27 cellular contexts compared by ENCODE assay signal in the genomic region with DNA sequence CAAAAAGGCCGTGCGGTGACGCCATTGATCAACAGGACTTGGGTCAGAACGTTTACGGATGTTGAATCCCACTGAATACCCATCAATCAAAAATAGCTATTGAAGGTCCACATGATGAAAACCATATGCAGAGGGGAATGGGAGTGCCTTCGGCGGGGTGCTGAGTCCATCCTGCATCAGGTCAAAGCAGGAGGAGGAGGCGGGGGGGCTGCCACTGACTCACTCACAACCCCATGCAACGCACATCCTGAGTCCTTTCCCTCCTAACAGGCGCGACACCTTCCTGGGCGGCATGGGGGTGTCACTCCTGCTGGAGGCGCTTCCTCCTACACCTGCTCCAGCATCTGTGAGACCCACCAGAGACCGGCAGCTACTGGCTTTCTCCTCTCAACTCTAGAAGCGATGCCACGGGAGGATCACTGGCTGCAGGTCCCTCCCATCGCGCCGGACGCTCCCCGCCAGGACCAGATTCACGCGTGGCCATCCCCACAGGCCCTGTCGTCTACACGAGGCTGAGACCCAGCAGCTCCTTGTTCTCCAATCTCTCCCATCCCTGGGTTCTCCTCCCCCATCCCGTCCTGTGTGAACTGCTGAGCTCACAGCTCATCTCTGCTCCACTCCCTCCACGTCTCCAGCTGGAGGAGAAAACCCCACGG.
DNase-seq lines count a peak whose midpoint lies in the region; ATAC-seq and TF ChIP-seq lines count a peak whose summit lies in the region.
"Had no signal": no experiment of that assay in that cellular context is flagged by ENCODE, and none has a peak within 500 bp of the region (broad histone marks: within the 10 kb centered on the region; RNA-seq: fewer than 3 reads in every experiment).

No MANE protein-coding gene starts in this region.

- in situ Hi-C loops in astrocyte of the cerebellum (cut with HindIII; ENCODE audit: low sequenced_read_pairs), result no loop called here
- in situ Hi-C loops in transverse colon (cut with MboI; ENCODE audit: low pct_ligation_motif_present in 1 of 4, low pct_unique_long_range_greater_than_20kb in 1 of 4, low sequenced_read_pairs in 3 of 4), result no loop called here

- H3K4me3 ChIP-seq in HEK293 (ENCODE audit: low read depth, low read length) (peak overlapping the region; percentile 39), astrocyte of the cerebellum (ENCODE audit: low read depth, low read length) (peak overlapping the region; percentile 22), kidney epithelial cell (ENCODE audit: low read depth, low read length) (peak overlapping the region; percentile 32), subcutaneous abdominal adipose tissue (ENCODE audit: low read depth in 1 of 5, low read length in 5 of 5) (peak overlapping the region in 3 of 5 donors; percentile 34 to 45 (median 37)), transverse colon (no peak overlapping the region)
- H3K4me3 ChIP-seq: breast epithelium, colonic mucosa, gastrocnemius medialis, smooth muscle cell, vagina had no signal

- H3K27me3 ChIP-seq in kidney epithelial cell (ENCODE audit: control insufficient read depth, insufficient read depth, low read length) (no peaks in the 10 kb centered on the region), subcutaneous abdominal adipose tissue (ENCODE audit: control insufficient read depth in 5 of 5, insufficient read depth in 4 of 5, low read length in 5 of 5) (no peaks in the 10 kb centered on the region), transverse colon (no peaks in the 10 kb centered on the region)
- H3K27me3 ChIP-seq: breast epithelium, colonic mucosa, gastrocnemius medialis, vagina had no signal

- CTCF ChIA-PET in HEK293 (lab: Yijun Ruan, JAX), result no interaction called here

- TF ChIP-seq EP300 in transverse colon (IDR thresholded peaks at IDR 0.05; ENCODE audit: low read depth), result no peak

- no peak for TF ChIP-seq POLR2A in transverse colon (IDR thresholded peaks at IDR 0.05)

- no peaks in the 10 kb centered on the region for H3K4me1 ChIP-seq in HEK293 (ENCODE audit: control insufficient read depth, insufficient read depth, low read length)
- peaks cover 0 to 21% (median 14%) of the 10 kb centered on the region in 5 donors for H3K4me1 ChIP-seq in subcutaneous abdominal adipose tissue (ENCODE audit: control insufficient read depth in 5 of 5, insufficient read depth in 5 of 5, low read length in 5 of 5)
- peaks cover 0 to 10% (median 0%) of the 10 kb centered on the region in 4 donors for H3K4me1 ChIP-seq in transverse colon
- H3K4me1 ChIP-seq: breast epithelium, colonic mucosa, gastrocnemius medialis had no signal

- intact Hi-C loops in transverse colon (cut with DNase I; ENCODE audit: low total_unique reads), result no loop called here

- ATAC-seq in GM18868 (IDR thresholded peaks at IDR 0.05; ENCODE audit: unreplicated experiment), result no peak
- ATAC-seq: CD8-positive, alpha-beta T cell had no signal

- no peak for TF ChIP-seq CTCF in HEK293 (tag by site-specific recombination; IDR thresholded peaks at IDR 0.05)
- no peak for TF ChIP-seq CTCF in astrocyte of the cerebellum (IDR thresholded peaks at IDR 0.05; ENCODE audit: low read depth, low read length, missing control alignments)
- no peak for TF ChIP-seq CTCF in kidney epithelial cell (IDR thresholded peaks at IDR 0.05; ENCODE audit: insufficient read depth, low read length, poor library complexity, severe bottlenecking)
- TF ChIP-seq CTCF in transverse colon (IDR thresholded peaks at IDR 0.05), result no peak

- H3K27ac ChIP-seq in HEK293 (ENCODE audit: extremely low read depth, low read depth, low read length), result peak overlapping the region; percentile 51; the same call in 1 of the 2 replicates
- no peak overlapping the region for H3K27ac ChIP-seq in subcutaneous abdominal adipose tissue (ENCODE audit: low read depth, low read length)
- H3K27ac ChIP-seq in transverse colon, result peak overlapping the region in 1 of 4 donors; percentile 40
- H3K27ac ChIP-seq: colonic mucosa, vagina, VCaP had no signal

- POLR2A ChIA-PET in HEK293 (lab: Yijun Ruan, JAX), result interaction anchor here (1.2 kb wide), 1 partner anchor 11 kb away, joined by 4 read pairs; no protein-coding TSS in a partner anchor

- no peak overlapping the region for H3K9ac ChIP-seq in subcutaneous abdominal adipose tissue (ENCODE audit: low read length in 5 of 5)

- H3K36me3 ChIP-seq in HEK293 (ENCODE audit: control insufficient read depth in 2 of 2, insufficient read depth in 1 of 2, low read length in 2 of 2) (no peaks in the 10 kb centered on the region), kidney epithelial cell (ENCODE audit: control insufficient read depth, insufficient read depth, low read length) (no peaks in the 10 kb centered on the region), subcutaneous abdominal adipose tissue (ENCODE audit: control insufficient read depth in 5 of 5, insufficient read depth in 5 of 5, low read length in 5 of 5) (no peaks in the 10 kb centered on the region), transverse colon (no peaks in the 10 kb centered on the region)
- H3K36me3 ChIP-seq: breast epithelium, colonic mucosa, gastrocnemius medialis, vagina had no signal

- H3K9me3 ChIP-seq in HEK293 (ENCODE audit: control insufficient read depth, insufficient read depth, low read depth, low read length) (no peaks in the 10 kb centered on the region), subcutaneous abdominal adipose tissue (ENCODE audit: control insufficient read depth in 5 of 5, low read length in 5 of 5) (peaks cover 0 to 3% (median 0%) of the 10 kb centered on the region in 5 donors), transverse colon (no peaks in the 10 kb centered on the region)
- H3K9me3 ChIP-seq: breast epithelium, colonic mucosa, gastrocnemius medialis, vagina had no signal

- DNase-seq in astrocyte of the cerebellum (ENCODE audit: low read depth), result no peak
- DNase-seq in kidney epithelial cell (ENCODE audit: low read depth), result no peak
- no peak for DNase-seq in activated T-cell treated with anti-CD3 and anti-CD28 coated beads for 4 hours
- no peak for DNase-seq in NCI-H2107 treated with DMSO at 0.1 percent for 48 hours (lab: John Stamatoyannopoulos, UW; ENCODE audit: unreplicated experiment)
- DNase-seq in transverse colon, result no peak
- DNase-seq: activated CD4-positive, alpha-beta T cell treated with anti-CD3 and anti-CD28 coated beads, Interleukin-2, amount 10 ng/mL, durations not matched to agents 24 days and 14 days; activated naive CD4-positive, alpha-beta T cell; activated T-cell treated with anti-CD3 and anti-CD28 coated beads, Interleukin-2, amount 50 U/mL, for 4 hours; CD8-positive, alpha-beta T cell; colonic mucosa; effector memory CD4-positive, alpha-beta T cell; naive B cell; NCI-H1105; NCI-H1930; NCI-H2227 treated with DMSO at 0.1 percent for 48 hours; NCI-H526 treated with DMSO at 0.1 percent for 48 hours; SHP77 treated with DMSO at 0.1 percent for 48 hours; SW 1271; T-helper 9 cell had no signal

- WGBS in transverse colon (ENCODE audit: low coverage in 1 of 2), 2 donors, result 83 to 90% methylated on average over 5 to 28 of the region's 28 CpGs

TF ChIP-seq in HEK293, 187 proteins besides CTCF, POLR2A, EP300 and RAD21 (continues in another document):
- TF ChIP-seq ZNF184 (tag by site-specific recombination; IDR thresholded peaks at IDR 0.05) (no peak), ZBTB8A (tag by site-specific recombination; IDR thresholded peaks at IDR 0.05) (no peak), ZNF561 (tag by site-specific recombination; IDR thresholded peaks at IDR 0.05; ENCODE audit: borderline replicate concordance) (no peak), ZNF354C (tag by site-specific recombination; IDR thresholded peaks at IDR 0.05; ENCODE audit: borderline replicate concordance, low read depth) (no peak), ELK4 (IDR thresholded peaks at IDR 0.05; ENCODE audit: borderline replicate concordance, low read depth, low read length) (no peak), ZXDB (tag by site-specific recombination; IDR thresholded peaks at IDR 0.05) (no peak)
- TF ChIP-seq, protein P1, sequence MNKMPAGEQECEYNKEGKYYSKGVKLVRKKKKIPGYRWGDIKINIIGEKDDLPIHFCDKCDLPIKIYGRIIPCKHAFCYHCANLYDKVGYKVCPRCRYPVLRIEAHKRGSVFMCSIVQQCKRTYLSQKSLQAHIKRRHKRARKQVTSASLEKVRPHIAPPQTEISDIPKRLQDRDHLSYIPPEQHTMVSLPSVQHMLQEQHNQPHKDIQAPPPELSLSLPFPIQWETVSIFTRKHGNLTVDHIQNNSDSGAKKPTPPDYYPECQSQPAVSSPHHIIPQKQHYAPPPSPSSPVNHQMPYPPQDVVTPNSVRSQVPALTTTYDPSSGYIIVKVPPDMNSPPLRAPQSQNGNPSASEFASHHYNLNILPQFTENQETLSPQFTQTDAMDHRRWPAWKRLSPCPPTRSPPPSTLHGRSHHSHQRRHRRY (tag by site-specific recombination; IDR thresholded peaks at IDR 0.05), result no peak

Comparison
In these comparisons a context has a peak if more than half of its experiments do, and no peak if none do; other contexts are left out.
1. H3K4me3 ChIP-seq: peak in HEK293 (single experiment), astrocyte of the cerebellum (single experiment), kidney epithelial cell (single experiment) and subcutaneous abdominal adipose tissue (3 of 5); none in transverse colon (0 of 4).